ENCODE assay signal across 23 cellular contexts in genomic region chr9:111658943-111659342, GRCh38.
"Had no signal": no experiment of that assay in that cellular context is flagged by ENCODE, and none has a peak within 500 bp of the region (broad histone marks: within the 10 kb centered on the region; RNA-seq: fewer than 3 reads in every experiment).

No MANE protein-coding gene starts in this region.

- H3K9me3 ChIP-seq: heart right ventricle, left ventricle myocardium inferior, neutrophil, psoas muscle, right lobe of liver, spleen, thoracic aorta had no signal

- H3K27ac ChIP-seq: heart right ventricle, left ventricle myocardium inferior, neutrophil, psoas muscle, right lobe of liver, spleen, thoracic aorta had no signal

- H3K36me3 ChIP-seq: thoracic aorta had no signal

- H3K27me3 Mint-ChIP-seq: naive B cell; stimulated activated naive B cell treated with anti-CD40 and anti-IgM and Interleukin-4, amounts not matched to agents 10 μg/mL and 1 μg/mL and 100 μg/mL, for 72 hours had no signal

- H3K4me3 Mint-ChIP-seq: nephron progenitor cell; stimulated activated naive B cell treated with anti-CD40 and anti-IgM and Interleukin-4, amounts not matched to agents 10 μg/mL and 1 μg/mL and 100 μg/mL, for 72 hours; stimulated activated naive CD8-positive, alpha-beta T cell treated with anti-CD3 and anti-CD28 coated beads, Interleukin-15, amount 100 ng/mL, for 72 hours had no signal

- DNase-seq: cerebellar nuclear complex; dorsolateral prefrontal cortex; effector CD8-positive, alpha-beta T cell; heart right ventricle; islet precursor cell; left ventricle myocardium inferior; mesenchymal stem cell; midbrain; naive B cell; nephron progenitor cell; psoas muscle; retina; spleen; stimulated activated CD4-positive, alpha-beta T cell treated with anti-CD3 and anti-CD28 coated beads, Interleukin-15, amount 100 ng/mL, for 24 hours; stimulated activated CD4-positive, alpha-beta T cell treated with anti-CD3 and anti-CD28 coated beads, Interleukin-2, amount 100 ng/mL, for 24 hours; stimulated activated CD4-positive, alpha-beta T cell treated with anti-CD3 and anti-CD28 coated beads, Interleukin-4, amount 100 ng/mL, for 4 hours; stimulated activated naive B cell treated with anti-CD40 and anti-IgM and Interleukin-4, amounts not matched to agents 10 μg/mL and 1 μg/mL and 100 μg/mL, for 72 hours; stimulated activated naive CD8-positive, alpha-beta T cell treated with anti-CD3 and anti-CD28 coated beads, Interleukin-15, amount 100 ng/mL, for 72 hours; substantia nigra had no signal

- H3K4me3 ChIP-seq: dorsolateral prefrontal cortex, heart right ventricle, left ventricle myocardium inferior, lung, psoas muscle, right lobe of liver, spleen, thoracic aorta had no signal

- ATAC-seq: heart right ventricle; psoas muscle; stimulated activated naive B cell treated with anti-CD40 and anti-IgM and Interleukin-4, amounts not matched to agents 10 μg/mL and 1 μg/mL and 100 μg/mL, for 72 hours; stimulated activated naive CD8-positive, alpha-beta T cell treated with anti-CD3 and anti-CD28 coated beads, Interleukin-15, amount 100 ng/mL, for 72 hours had no signal

- H3K27ac Mint-ChIP-seq: nephron progenitor cell; stimulated activated naive B cell treated with anti-CD40 and anti-IgM and Interleukin-4, amounts not matched to agents 10 μg/mL and 1 μg/mL and 100 μg/mL, for 72 hours; stimulated activated naive CD8-positive, alpha-beta T cell treated with anti-CD3 and anti-CD28 coated beads, Interleukin-15, amount 100 ng/mL, for 72 hours had no signal

- H3K9me3 Mint-ChIP-seq: naive B cell; nephron progenitor cell; stimulated activated naive B cell treated with anti-CD40 and anti-IgM and Interleukin-4, amounts not matched to agents 10 μg/mL and 1 μg/mL and 100 μg/mL, for 72 hours; stimulated activated naive CD8-positive, alpha-beta T cell treated with anti-CD3 and anti-CD28 coated beads, Interleukin-15, amount 100 ng/mL, for 72 hours had no signal

- H3K27me3 ChIP-seq: dorsolateral prefrontal cortex, heart right ventricle, right lobe of liver, spleen had no signal
